In genomic region chr17:6657633-6658287, GRCh38 we compare ENCODE assay signal across 9 cellular contexts. TPM values are rescaled to one million over a fixed set of nuclear protein-coding genes. Genes with fewer than 3 reads are reported as not detected.
DNase-seq lines count a peak whose midpoint lies in the region; ATAC-seq and TF ChIP-seq lines count a peak whose summit lies in the region.
"Had no signal": no experiment of that assay in that cellular context is flagged by ENCODE, and none has a peak within 500 bp of the region (broad histone marks: within the 10 kb centered on the region; RNA-seq: fewer than 3 reads in every experiment).

No MANE protein-coding gene starts in this region.

- no peaks in the 10 kb centered on the region for H3K9me3 Mint-ChIP-seq in activated naive CD4-positive, alpha-beta T cell treated with anti-CD3 and anti-CD28 coated beads for 36 hours
- no peaks in the 10 kb centered on the region for H3K9me3 Mint-ChIP-seq in activated CD4-positive, alpha-beta memory T cell treated with anti-CD3 and anti-CD28 coated beads for 36 hours

- TF ChIP-seq POLR2A in suprapubic skin (IDR thresholded peaks at IDR 0.05), result no peak

- H3K9me3 ChIP-seq in iPS-18c (ENCODE audit: control insufficient read depth, insufficient read depth, low read length), result no peaks in the 10 kb centered on the region
- no peaks in the 10 kb centered on the region for H3K9me3 ChIP-seq in suprapubic skin

- 71% methylated on average over 12 of the region's 18 CpGs for WGBS in suprapubic skin

- TF ChIP-seq CTCF in suprapubic skin (IDR thresholded peaks at IDR 0.05), result no peak

- peak overlapping the region; percentile 80 for H3K4me3 Mint-ChIP-seq in activated naive CD4-positive, alpha-beta T cell treated with anti-CD3 and anti-CD28 coated beads for 36 hours
- H3K4me3 Mint-ChIP-seq in activated CD4-positive, alpha-beta memory T cell treated with anti-CD3 and anti-CD28 coated beads for 36 hours, result peak overlapping the region; percentile 70

- CTCF ChIA-PET in activated naive CD4-positive, alpha-beta T cell treated with anti-CD3 and anti-CD28 coated beads for 36 hours (lab: Charles Lee), result interaction anchor here (0.9 kb wide), 1 partner anchor 8 kb away, joined by 7 read pairs; no protein-coding TSS in a partner anchor
- CTCF ChIA-PET in activated CD4-positive, alpha-beta memory T cell treated with anti-CD3 and anti-CD28 coated beads for 36 hours (lab: Charles Lee), result interaction anchor here (0.9 to 1.5 kb wide), 2 partner anchors 8 to 186 kb away, joined by 3 read pairs; no protein-coding TSS in a partner anchor

- peaks cover 31% of the 10 kb centered on the region for H3K27me3 ChIP-seq in suprapubic skin

- no peak for TF ChIP-seq EP300 in suprapubic skin (IDR thresholded peaks at IDR 0.05)

- H3K27me3 Mint-ChIP-seq in activated naive CD4-positive, alpha-beta T cell treated with anti-CD3 and anti-CD28 coated beads for 36 hours (ENCODE audit: low read depth), result no peaks in the 10 kb centered on the region
- H3K27me3 Mint-ChIP-seq in activated CD4-positive, alpha-beta memory T cell treated with anti-CD3 and anti-CD28 coated beads for 36 hours, result no peaks in the 10 kb centered on the region

- H3K36me3 ChIP-seq in suprapubic skin, result no peaks in the 10 kb centered on the region

- H3K27ac Mint-ChIP-seq in activated naive CD4-positive, alpha-beta T cell treated with anti-CD3 and anti-CD28 coated beads for 36 hours, result peak overlapping the region; percentile 78
- peak overlapping the region; percentile 55 for H3K27ac Mint-ChIP-seq in activated CD4-positive, alpha-beta memory T cell treated with anti-CD3 and anti-CD28 coated beads for 36 hours

- H3K36me3 Mint-ChIP-seq in activated naive CD4-positive, alpha-beta T cell treated with anti-CD3 and anti-CD28 coated beads for 36 hours (ENCODE audit: low read depth), result peaks cover 9% of the 10 kb centered on the region
- H3K36me3 Mint-ChIP-seq in activated CD4-positive, alpha-beta memory T cell treated with anti-CD3 and anti-CD28 coated beads for 36 hours, result peaks cover 3% of the 10 kb centered on the region

- peaks cover 32% of the 10 kb centered on the region for H3K4me1 ChIP-seq in suprapubic skin

- H3K4me3 ChIP-seq in iPS-18c (ENCODE audit: insufficient read depth, low read depth, low read length) (peak overlapping the region; percentile 49), suprapubic skin (peak overlapping the region; percentile 42)

- peaks cover 43% of the 10 kb centered on the region for H3K4me1 Mint-ChIP-seq in activated naive CD4-positive, alpha-beta T cell treated with anti-CD3 and anti-CD28 coated beads for 36 hours (ENCODE audit: low read depth)
- H3K4me1 Mint-ChIP-seq in activated CD4-positive, alpha-beta memory T cell treated with anti-CD3 and anti-CD28 coated beads for 36 hours (ENCODE audit: low read depth), result peaks cover 46% of the 10 kb centered on the region

- intact Hi-C loops in activated naive CD4-positive, alpha-beta T cell treated with anti-CD3 and anti-CD28 coated beads for 36 hours (cut with micrococcal nuclease), result loop anchor here (2.0 kb wide), 1 partner anchor 17 kb away; the partner anchor contains the start of genes KIAA0753 and TXNDC17
- intact Hi-C loops in activated CD4-positive, alpha-beta memory T cell treated with anti-CD3 and anti-CD28 coated beads for 36 hours (cut with micrococcal nuclease), result no loop called here

- H3K27ac ChIP-seq in suprapubic skin, result no peak overlapping the region

- ATAC-seq in HG03378 (IDR thresholded peaks at IDR 0.05; ENCODE audit: unreplicated experiment), result no peak

- DNase-seq in activated naive CD4-positive, alpha-beta T cell treated with anti-CD3 and anti-CD28 coated beads for 36 hours, result peak; percentile 34
- DNase-seq in activated naive CD4-positive, alpha-beta T cell treated with anti-CD3 and anti-CD28 coated beads, Interleukin-2, amount 50 U/mL, for 16 hours, result no peak
- peak; percentile 34 for DNase-seq in activated CD4-positive, alpha-beta memory T cell treated with anti-CD3 and anti-CD28 coated beads for 36 hours
- DNase-seq in suprapubic skin (ENCODE audit: low spot score in 2 of 2) (no peak), SW480 (ENCODE audit: low spot score) (no peak)
- no peak for DNase-seq in stimulated activated CD8-positive, alpha-beta memory T cell treated with anti-CD3 and anti-CD28 coated beads, Interleukin-4, amount 100 ng/mL, for 48 hours
- DNase-seq: IMR-90 had no signal

- POLR2A ChIA-PET in activated CD4-positive, alpha-beta memory T cell treated with anti-CD3 and anti-CD28 coated beads for 36 hours (lab: Charles Lee), result interaction anchor here (0.7 to 1.0 kb wide), 2 partner anchors 17 to 18 kb away, joined by 3 read pairs; partner anchors contain the start of gene KIAA0753

RNA-seq across cellular contexts. Expression of gene C17orf100, which starts 6.2 kb away (rescaled TPM):
- 1 to 10 TPM in 1 of 2 experiments, under 1 TPM in 1; 0.99 to 1.2 TPM for total RNA-seq in activated naive CD4-positive, alpha-beta T cell treated with anti-CD3 and anti-CD28 coated beads for 36 hours
- 1 to 10 TPM; 1.5 to 1.8 TPM for total RNA-seq in activated CD4-positive, alpha-beta memory T cell treated with anti-CD3 and anti-CD28 coated beads for 36 hours
- 1 to 10 TPM; 1.9 to 3.3 (median 2.4) TPM for total RNA-seq in suprapubic skin

RNA-seq across cellular contexts. Expression of gene MED31, which starts 6.4 kb away (rescaled TPM):
- 10 to 100 TPM; 21.7 to 22.5 TPM for total RNA-seq in activated naive CD4-positive, alpha-beta T cell treated with anti-CD3 and anti-CD28 coated beads for 36 hours
- 10 to 100 TPM; 22.6 to 25.9 TPM for total RNA-seq in activated CD4-positive, alpha-beta memory T cell treated with anti-CD3 and anti-CD28 coated beads for 36 hours
- total RNA-seq in suprapubic skin, result 10 to 100 TPM in 3 of 4 donors, 1 to 10 TPM in 1; 9.3 to 19.2 (median 12.9) TPM

RNA-seq across cellular contexts. Expression of gene TXNDC17, which starts 16.9 kb away (rescaled TPM):
- total RNA-seq in activated naive CD4-positive, alpha-beta T cell treated with anti-CD3 and anti-CD28 coated beads for 36 hours, result 10 to 100 TPM; 71.4 to 85.8 TPM
- total RNA-seq in activated CD4-positive, alpha-beta memory T cell treated with anti-CD3 and anti-CD28 coated beads for 36 hours, result 100 to 1,000 TPM; 107 to 123 TPM
- total RNA-seq in suprapubic skin, result 100 to 1,000 TPM in 1 of 4 donors, 10 to 100 TPM in 3; 30.0 to 153 (median 92.9) TPM

RNA-seq across cellular contexts. Expression of gene KIAA0753, which starts 17.2 kb away (rescaled TPM):
- 1 to 10 TPM; 7.7 to 8.1 TPM for total RNA-seq in activated naive CD4-positive, alpha-beta T cell treated with anti-CD3 and anti-CD28 coated beads for 36 hours
- 10 to 100 TPM; 14.2 to 14.7 TPM for total RNA-seq in activated CD4-positive, alpha-beta memory T cell treated with anti-CD3 and anti-CD28 coated beads for 36 hours
- 10 to 100 TPM in 2 of 4 donors, 1 to 10 TPM in 2; 4.9 to 24.9 (median 10.4) TPM for total RNA-seq in suprapubic skin

RNA-seq across cellular contexts. Expression of gene SLC13A5, which starts 55.4 kb away (rescaled TPM):
- total RNA-seq in activated naive CD4-positive, alpha-beta T cell treated with anti-CD3 and anti-CD28 coated beads for 36 hours, result not detected
- total RNA-seq in activated CD4-positive, alpha-beta memory T cell treated with anti-CD3 and anti-CD28 coated beads for 36 hours, result not detected
- under 1 TPM in 1 of 4 donors, not detected in 3; 0.72 TPM for total RNA-seq in suprapubic skin
- total RNA-seq: IMR-90 had no signal

Comparison
In these comparisons a context has a peak if more than half of its experiments do, and no peak if none do; other contexts are left out.
1. DNase-seq: peak in activated naive CD4-positive, alpha-beta T cell treated with anti-CD3 and anti-CD28 coated beads for 36 hours (single experiment) and activated CD4-positive, alpha-beta memory T cell treated with anti-CD3 and anti-CD28 coated beads for 36 hours (single experiment); none in activated naive CD4-positive, alpha-beta T cell treated with anti-CD3 and anti-CD28 coated beads, Interleukin-2, amount 50 U/mL, for 16 hours (single experiment), suprapubic skin (0 of 2), stimulated activated CD8-positive, alpha-beta memory T cell treated with anti-CD3 and anti-CD28 coated beads, Interleukin-4, amount 100 ng/mL, for 48 hours (single experiment) and SW480 (single experiment).